Comparison of ENCODE assay signal across 8 cellular contexts in genomic region chr6:93654548-93654947, GRCh38.
"Had no signal": no experiment of that assay in that cellular context is flagged by ENCODE, and none has a peak within 500 bp of the region (broad histone marks: within the 10 kb centered on the region; RNA-seq: fewer than 3 reads in every experiment).

No MANE protein-coding gene starts in this region.

- H3K9me3 Mint-ChIP-seq: GM23338 had no signal

- H3K4me1 Mint-ChIP-seq: GM23338, IgD-negative memory B cell had no signal

- H3K4me3 Mint-ChIP-seq: GM23338, HFFc6, IgD-negative memory B cell had no signal

- H2AFZ ChIP-seq: GM23338 had no signal

- H3K27me3 Mint-ChIP-seq: IgD-negative memory B cell had no signal

- H3K4me3 ChIP-seq: GM23338, HAP-1 had no signal

- H3K27ac Mint-ChIP-seq: GM23338, HFFc6, IgD-negative memory B cell had no signal

- H3K36me3 Mint-ChIP-seq: IgD-negative memory B cell had no signal

- H3K36me3 ChIP-seq: HAP-1 had no signal

- ATAC-seq: GM23338, HCT116 had no signal

- H3K9me3 ChIP-seq: HAP-1 had no signal

- H3K27ac ChIP-seq: HL-60 had no signal

- H3K4me2 ChIP-seq: GM23338 had no signal

- DNase-seq: H7, HFFc6, KG1 had no signal

- H3K4me1 ChIP-seq: HAP-1 had no signal
